ENCODE assay signal across 19 cellular contexts in the genomic region with DNA sequence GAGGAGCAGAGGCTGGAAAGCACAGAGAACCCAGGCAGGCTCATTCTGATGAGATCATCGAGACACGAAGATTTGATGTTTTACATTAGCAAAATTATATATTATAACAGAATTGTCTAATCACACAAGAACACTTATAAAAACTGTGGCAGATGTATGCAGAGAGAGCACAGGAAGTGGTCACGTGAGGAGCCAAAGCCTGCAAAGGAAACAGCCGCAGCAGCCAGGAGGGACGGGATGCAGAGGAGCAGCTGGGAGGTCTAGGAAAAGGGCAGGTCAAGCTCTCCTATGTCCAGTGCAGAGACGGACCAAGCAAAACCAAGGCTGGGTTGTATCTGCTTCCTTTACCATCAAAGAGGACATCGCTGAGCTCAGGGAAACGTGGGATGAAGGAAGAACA.
DNase-seq lines count a peak whose midpoint lies in the region; ATAC-seq, FAIRE-seq and TF ChIP-seq lines count a peak whose summit lies in the region.
"Had no signal": no experiment of that assay in that cellular context is flagged by ENCODE, and none has a peak within 500 bp of the region (broad histone marks: within the 10 kb centered on the region; RNA-seq: fewer than 3 reads in every experiment).

No MANE protein-coding gene starts in this region.

- H3K4me1 ChIP-seq in OCI-LY7 (ENCODE audit: insufficient read depth, low read length, poor library complexity, severe bottlenecking) = peaks cover 14% of the 10 kb centered on the region
- no peaks in the 10 kb centered on the region for H3K4me1 ChIP-seq in GM12878 (ENCODE audit: control insufficient read depth, insufficient read depth, low read length)
- H3K4me1 ChIP-seq in A673 (ENCODE audit: insufficient read depth, low read length, poor library complexity, severe bottlenecking) = no peaks in the 10 kb centered on the region
- H3K4me1 ChIP-seq in BE2C = no peaks in the 10 kb centered on the region
- H3K4me1 ChIP-seq: uterus had no signal

- no peak for ATAC-seq in activated CD4-positive, alpha-beta T cell treated with anti-CD3 and anti-CD28 coated beads for 36 hours
- ATAC-seq in GM12878 (no peak), GM21515 (IDR thresholded peaks at IDR 0.05; ENCODE audit: unreplicated experiment) (no peak)
- ATAC-seq: left lobe of liver had no signal

- CTCF ChIA-PET in activated CD4-positive, alpha-beta T cell treated with anti-CD3 and anti-CD28 coated beads for 36 hours (lab: Charles Lee) = no interaction called here
- CTCF ChIA-PET in OCI-LY7 (lab: Charles Lee; ENCODE audit: unreplicated experiment) = no interaction called here
- CTCF ChIA-PET in GM12878 (lab: Yijun Ruan, JAX) = no interaction called here
- CTCF ChIA-PET in A673 (lab: Charles Lee) = interaction anchor here (0.7 kb wide), 1 partner anchor 15 kb away, joined by 3 read pairs; no protein-coding TSS in a partner anchor

- H3K9ac ChIP-seq in GM12878 (ENCODE audit: control insufficient read depth, insufficient read depth, low read length) = no peak overlapping the region

- TF ChIP-seq RAD21 in GM12878 (IDR thresholded peaks at IDR 0.05; ENCODE audit: insufficient read depth, low read depth, low read length) = no peak

- no peak overlapping the region for H3K4me2 ChIP-seq in OCI-LY7 (ENCODE audit: low read length)
- H3K4me2 ChIP-seq in GM12878 (ENCODE audit: control insufficient read depth, insufficient read depth) = no peak overlapping the region

- TF ChIP-seq POLR2A in GM12878 (IDR thresholded peaks at IDR 0.05; ENCODE audit: low read depth, low read length) = no peak

- POLR2A ChIA-PET in activated CD4-positive, alpha-beta T cell treated with anti-CD3 and anti-CD28 coated beads for 36 hours (lab: Charles Lee) = no interaction called here
- POLR2A ChIA-PET in OCI-LY7 (lab: Charles Lee) = interaction anchor here (0.8 kb wide), 1 partner anchor 10 kb away, joined by 3 read pairs; no protein-coding TSS in a partner anchor
- POLR2A ChIA-PET in GM12878 (lab: Charles Lee) = no interaction called here
- POLR2A ChIA-PET in A673 (lab: Charles Lee; ENCODE audit: low non-redundant PET) = no interaction called here

- FAIRE-seq in GM12878 (lab: Jason Lieb, UNC) = no peak
- FAIRE-seq: A204.1 had no signal

- no peaks in the 10 kb centered on the region for H3K36me3 Mint-ChIP-seq in activated CD4-positive, alpha-beta T cell treated with anti-CD3 and anti-CD28 coated beads for 36 hours (ENCODE audit: low read depth)
- no peaks in the 10 kb centered on the region for H3K36me3 Mint-ChIP-seq in activated CD4-positive, alpha-beta T cell treated with anti-CD3 and anti-CD28 coated beads, Interleukin-2, amount 10 ng/mL, durations not matched to agents 24 days and 14 days (ENCODE audit: low read depth)

- H3K9me3 ChIP-seq in OCI-LY7 (ENCODE audit: low read length) (no peaks in the 10 kb centered on the region), GM12878 (replicated peaks; ENCODE audit: control insufficient read depth, insufficient read depth, low read length) (no peaks in the 10 kb centered on the region; the same call in 2 of the 3 replicates), A673 (ENCODE audit: low read depth, low read length, poor library complexity, severe bottlenecking) (no peaks in the 10 kb centered on the region), BE2C (no peaks in the 10 kb centered on the region)
- H3K9me3 ChIP-seq: uterus had no signal

- WGBS in GM12878 (ENCODE audit: insufficient coverage, insufficient replicate concordance, low lambda C conversion rate, missing lambda C conversion rate) = 18% methylated on average over 8 of the region's 8 CpGs

- H3K4me1 Mint-ChIP-seq in activated CD4-positive, alpha-beta T cell treated with anti-CD3 and anti-CD28 coated beads for 36 hours = peaks cover 74% of the 10 kb centered on the region
- peaks cover 20% of the 10 kb centered on the region for H3K4me1 Mint-ChIP-seq in activated CD4-positive, alpha-beta T cell treated with anti-CD3 and anti-CD28 coated beads, Interleukin-2, amount 10 ng/mL, durations not matched to agents 24 days and 14 days

- TF ChIP-seq EP300 in GM12878 (IDR thresholded peaks at IDR 0.05; ENCODE audit: borderline replicate concordance in 1 of 2, control insufficient read depth in 1 of 2, low read depth in 2 of 2, low read length in 2 of 2) = no peak

- DNase-seq in activated CD4-positive, alpha-beta T cell treated with anti-CD3 and anti-CD28 coated beads for 36 hours = peak; percentile 40
- no peak for DNase-seq in activated CD4-positive, alpha-beta T cell treated with anti-CD3 and anti-CD28 coated beads, Interleukin-2, amount 10 ng/mL, durations not matched to agents 24 days and 14 days
- DNase-seq in CD1c-positive myeloid dendritic cell (ENCODE audit: extremely low spot score) (peak; percentile 8), OCI-LY7 (ENCODE audit: low spot score) (no peak), GM12878 (ENCODE audit: low read depth, low spot score) (no peak), A673 (ENCODE audit: low spot score) (no peak), BE2C (no peak)
- DNase-seq: brain microvascular endothelial cell; midbrain; NCI-H1048; NCI-H2029; stimulated activated CD4-positive, alpha-beta T cell treated with anti-CD3 and anti-CD28 coated beads, Interleukin-4, amount 100 ng/mL, for 1 hour; uterus had no signal

- H3K27ac ChIP-seq in OCI-LY7 (ENCODE audit: low read depth, low read length, poor library complexity, severe bottlenecking) (no peak overlapping the region), GM12878 (ENCODE audit: control insufficient read depth, insufficient read depth) (no peak overlapping the region), A673 (ENCODE audit: low read depth, low read length, poor library complexity, severe bottlenecking) (no peak overlapping the region)
- H3K27ac ChIP-seq: brain microvascular endothelial cell, coronary artery, HL-60, uterus had no signal

- H3K36me3 ChIP-seq in OCI-LY7 (ENCODE audit: insufficient read depth, low read length) (no peaks in the 10 kb centered on the region), GM12878 (ENCODE audit: control insufficient read depth in 2 of 2, insufficient read depth in 2 of 2, low read length in 1 of 2) (no peaks in the 10 kb centered on the region), A673 (ENCODE audit: insufficient read depth, low read length, poor library complexity, severe bottlenecking) (no peaks in the 10 kb centered on the region), BE2C (no peaks in the 10 kb centered on the region)
- H3K36me3 ChIP-seq: brain microvascular endothelial cell, uterus had no signal

- in situ Hi-C loops in GM12878 (cut with MboI) = no loop called here

- H4K20me1 ChIP-seq in OCI-LY7 (ENCODE audit: insufficient read depth, low read length) (no peaks in the 10 kb centered on the region), GM12878 (ENCODE audit: control insufficient read depth, insufficient read depth) (no peaks in the 10 kb centered on the region)

- H3K27me3 Mint-ChIP-seq in activated CD4-positive, alpha-beta T cell treated with anti-CD3 and anti-CD28 coated beads for 36 hours = no peaks in the 10 kb centered on the region
- peaks cover 6% of the 10 kb centered on the region for H3K27me3 Mint-ChIP-seq in activated CD4-positive, alpha-beta T cell treated with anti-CD3 and anti-CD28 coated beads, Interleukin-2, amount 10 ng/mL, durations not matched to agents 24 days and 14 days

- H3K27me3 ChIP-seq in GM12878 (replicated peaks in 1 of 2; ENCODE audit: control insufficient read depth in 2 of 2, insufficient read depth in 2 of 2, low read length in 1 of 2) = peaks cover 0 to 2% of the 10 kb centered on the region in 2 experiments
- peaks cover 10% of the 10 kb centered on the region for H3K27me3 ChIP-seq in A673 (replicated peaks; ENCODE audit: insufficient read depth, low read depth, low read length, poor library complexity)
- no peaks in the 10 kb centered on the region for H3K27me3 ChIP-seq in BE2C
- H3K27me3 ChIP-seq: brain microvascular endothelial cell, uterus had no signal

- H3K27ac Mint-ChIP-seq in activated CD4-positive, alpha-beta T cell treated with anti-CD3 and anti-CD28 coated beads for 36 hours = peak overlapping the region; percentile 20
- no peak overlapping the region for H3K27ac Mint-ChIP-seq in activated CD4-positive, alpha-beta T cell treated with anti-CD3 and anti-CD28 coated beads, Interleukin-2, amount 10 ng/mL, durations not matched to agents 24 days and 14 days
- H3K27ac Mint-ChIP-seq: progenitor cell of endocrine pancreas had no signal

- no peak for TF ChIP-seq CTCF in OCI-LY7 (conservative IDR thresholded peaks at IDR 0.05; ENCODE audit: low read length)
- TF ChIP-seq CTCF in GM12878 (IDR thresholded peaks at IDR 0.05 in 2 of 3, conservative IDR thresholded peaks at IDR 0.05 in 1 of 3; ENCODE audit: control insufficient read depth in 2 of 3, extremely low read depth in 1 of 3, insufficient read depth in 1 of 3, low read depth in 3 of 3, low read length in 3 of 3) = no peak
- no peak for TF ChIP-seq CTCF in A673 (conservative IDR thresholded peaks at IDR 0.05; ENCODE audit: low read depth, low read length)
- TF ChIP-seq CTCF in BE2C (IDR thresholded peaks at IDR 0.05; ENCODE audit: low read depth, low read length) = no peak

- RAD21 ChIA-PET in GM12878 (lab: Charles Lee; ENCODE audit: unreplicated experiment) = no interaction called here

- intact Hi-C loops in activated CD4-positive, alpha-beta T cell treated with anti-CD3 and anti-CD28 coated beads for 36 hours (cut with DNase I, micrococcal nuclease) = no loop called here
- intact Hi-C loops in activated CD4-positive, alpha-beta T cell treated with anti-CD3 and anti-CD28 coated beads, Interleukin-2, amount 10 ng/mL, durations not matched to agents 24 days and 14 days (cut with micrococcal nuclease) = no loop called here
- intact Hi-C loops in OCI-LY7 (cut with micrococcal nuclease; ENCODE audit: unreplicated experiment) (no loop called here), GM12878 (cut with micrococcal nuclease; ENCODE audit: unreplicated experiment) (no loop called here), A673 (cut with micrococcal nuclease; ENCODE audit: unreplicated experiment) (no loop called here)

- H2AFZ ChIP-seq in OCI-LY7 (ENCODE audit: low read length) = 0 out of 2 replicates have a peak overlapping the region, but pooled peaks have one; percentile 29
- no peak overlapping the region for H2AFZ ChIP-seq in GM12878 (ENCODE audit: control insufficient read depth, low read depth, low read length)

- H3K4me3 ChIP-seq in OCI-LY7 (ENCODE audit: low read depth, low read length, poor library complexity, severe bottlenecking) (no peak overlapping the region), GM12878 (no peak overlapping the region), A673 (ENCODE audit: low read depth, low read length, poor library complexity, severe bottlenecking) (no peak overlapping the region), BE2C (ENCODE audit: low read depth, low read length) (no peak overlapping the region)
- H3K4me3 ChIP-seq: coronary artery, uterus had no signal

- H3K9me2 ChIP-seq in OCI-LY7 (ENCODE audit: insufficient read depth, low read length) = no peaks in the 10 kb centered on the region

- H3K9me3 Mint-ChIP-seq in activated CD4-positive, alpha-beta T cell treated with anti-CD3 and anti-CD28 coated beads for 36 hours (ENCODE audit: low read depth) = no peaks in the 10 kb centered on the region
- H3K9me3 Mint-ChIP-seq in activated CD4-positive, alpha-beta T cell treated with anti-CD3 and anti-CD28 coated beads, Interleukin-2, amount 10 ng/mL, durations not matched to agents 24 days and 14 days = no peaks in the 10 kb centered on the region

- H3K4me3 Mint-ChIP-seq in activated CD4-positive, alpha-beta T cell treated with anti-CD3 and anti-CD28 coated beads for 36 hours = peak overlapping the region; percentile 25
- no peak overlapping the region for H3K4me3 Mint-ChIP-seq in activated CD4-positive, alpha-beta T cell treated with anti-CD3 and anti-CD28 coated beads, Interleukin-2, amount 10 ng/mL, durations not matched to agents 24 days and 14 days

- no TSS peak for BruUV-seq in OCI-LY7 (replicated peaks; lab: Mats Ljungman, UMichigan)
- no TSS peak for BruUV-seq in GM12878 (replicated peaks; lab: Mats Ljungman, UMichigan)
- no TSS peak for BruUV-seq in A673 (replicated peaks; lab: Mats Ljungman, UMichigan)

- SMC1A ChIA-PET in GM12878 (lab: Charles Lee; ENCODE audit: uncharacterized antibody, unreplicated experiment) = interaction anchor here (0.6 kb wide), 1 partner anchor 108 kb away, joined by 3 read pairs; no protein-coding TSS in a partner anchor

- no peaks in the 10 kb centered on the region for H3K79me2 ChIP-seq in OCI-LY7 (ENCODE audit: insufficient read depth, low read depth, low read length)
- H3K79me2 ChIP-seq in GM12878 (ENCODE audit: control insufficient read depth, insufficient read depth, low read length) = no peaks in the 10 kb centered on the region

Comparison
In these comparisons a context has a peak if more than half of its experiments do, and no peak if none do; other contexts are left out.
1. DNase-seq: peak in activated CD4-positive, alpha-beta T cell treated with anti-CD3 and anti-CD28 coated beads for 36 hours (single experiment) and CD1c-positive myeloid dendritic cell (single experiment); none in activated CD4-positive, alpha-beta T cell treated with anti-CD3 and anti-CD28 coated beads, Interleukin-2, amount 10 ng/mL, durations not matched to agents 24 days and 14 days (single experiment), OCI-LY7 (single experiment), GM12878 (single experiment), A673 (single experiment) and BE2C (single experiment).